Comparison of ENCODE assay signal across 9 cellular contexts in the genomic region with DNA sequence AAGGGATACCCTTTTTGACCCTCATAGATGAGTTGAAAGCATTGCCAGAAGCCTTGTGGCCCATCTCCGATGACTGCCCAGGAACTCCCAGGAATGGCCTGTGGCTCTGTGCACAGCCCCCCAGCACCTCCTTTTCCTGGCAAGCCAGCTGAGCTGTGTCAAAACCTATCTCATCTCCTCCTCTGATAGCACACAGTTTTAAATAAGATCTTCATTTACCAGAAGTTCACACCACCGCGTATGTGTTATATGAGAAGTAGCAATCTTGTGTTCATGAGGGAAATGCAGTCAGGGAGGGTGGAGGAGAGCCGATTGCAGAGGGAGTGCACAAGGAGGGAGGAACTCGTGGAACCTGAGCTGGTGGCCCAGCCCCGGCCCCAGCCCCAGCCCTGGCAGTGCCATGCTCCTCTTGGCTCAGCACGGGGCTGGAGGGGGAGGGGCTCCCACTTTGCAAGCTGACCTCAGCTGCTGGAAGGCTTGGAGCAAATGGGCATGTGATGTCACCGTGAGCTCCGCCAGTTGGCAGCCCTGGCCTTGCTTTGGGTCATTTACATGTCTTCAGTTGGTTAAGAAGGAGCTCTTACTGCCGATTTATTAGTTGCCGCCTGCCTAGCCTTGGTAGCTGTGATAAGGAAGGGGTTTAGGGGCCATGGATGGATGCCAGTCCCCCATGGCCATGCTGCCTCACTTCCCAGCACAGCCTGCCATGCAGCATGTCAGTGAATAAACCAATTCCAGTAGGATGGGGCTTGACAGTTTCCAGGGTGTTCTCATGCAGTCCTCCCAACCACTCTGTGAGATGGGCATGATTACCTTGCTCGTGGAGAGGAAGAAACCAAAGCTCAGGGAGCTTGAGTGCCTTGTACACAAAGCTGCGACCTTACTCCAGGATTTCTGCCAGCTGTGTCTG. TPM values are rescaled to one million over a fixed set of nuclear protein-coding genes. Genes with fewer than 3 reads are reported as not detected.
DNase-seq lines count a peak whose midpoint lies in the region; ATAC-seq and TF ChIP-seq lines count a peak whose summit lies in the region.
"Had no signal": no experiment of that assay in that cellular context is flagged by ENCODE, and none has a peak within 500 bp of the region (broad histone marks: within the 10 kb centered on the region; RNA-seq: fewer than 3 reads in every experiment).

No MANE protein-coding gene starts in this region.

- TF ChIP-seq CTCF in AG09319 (IDR thresholded peaks at IDR 0.05; ENCODE audit: low read depth, low read length): no peak

- ATAC-seq in GM19328 (IDR thresholded peaks at IDR 0.05; ENCODE audit: unreplicated experiment): no peak

- DNase-seq in AG09319 (ENCODE audit: extremely low read depth, low read depth): peak; percentile 25
- DNase-seq in NCI-H510A (lab: John Stamatoyannopoulos, UW): peak; percentile 76
- peak; percentile 85 for DNase-seq in fibroblast of gingiva (ENCODE audit: low read depth)
- DNase-seq in myocyte (ENCODE audit: low read depth): peak; percentile 83
- DNase-seq in glomerular visceral epithelial cell (ENCODE audit: extremely low spot score): no peak
- DNase-seq in activated gamma-delta T cell treated with Interleukin-2 at 50 U/mL for 16 hours: no peak
- no peak for DNase-seq in activated naive CD4-positive, alpha-beta T cell treated with anti-CD3 and anti-CD28 coated beads, Interleukin-2, amount 50 U/mL, for 16 hours
- DNase-seq: Kasumi-1 had no signal

RNA-seq across cellular contexts. Expression of a gene that starts 20.0 kb away (rescaled TPM):
- 3.6 and 5.2 TPM in 2 replicates for total RNA-seq in myocyte
- polyA plus RNA-seq in myocyte (2012): 43.0 TPM

Comparison
In these comparisons a context has a peak if more than half of its experiments do, and no peak if none do; other contexts are left out.
1. DNase-seq: peak in AG09319 (single experiment), NCI-H510A (single experiment), fibroblast of gingiva (single experiment) and myocyte (single experiment); none in glomerular visceral epithelial cell (single experiment), activated gamma-delta T cell treated with Interleukin-2 at 50 U/mL for 16 hours (single experiment) and activated naive CD4-positive, alpha-beta T cell treated with anti-CD3 and anti-CD28 coated beads, Interleukin-2, amount 50 U/mL, for 16 hours (single experiment).